1 cellular context compared by ENCODE assay signal in genomic region chr22:18109410-18110193, GRCh38.
TF ChIP-seq lines count a peak whose summit lies in the region.

No MANE protein-coding gene starts in this region.

TF ChIP-seq in H1, 55 proteins besides CTCF, POLR2A, EP300 and RAD21:
- TF ChIP-seq SAP30 (IDR thresholded peaks at IDR 0.05; ENCODE audit: insufficient read depth, insufficient replicate concordance, low read length) (no peak), FOSL1 (IDR thresholded peaks at IDR 0.05; ENCODE audit: insufficient read depth, low read depth, low read length) (no peak), CEBPB (IDR thresholded peaks at IDR 0.05; ENCODE audit: low read depth, low read length) (no peak), POU5F1 (IDR thresholded peaks at IDR 0.05; ENCODE audit: low read depth, low read length) (no peak), E2F6 (IDR thresholded peaks at IDR 0.05) (no peak), SP1 (IDR thresholded peaks at IDR 0.05; ENCODE audit: low read depth, low read length) (no peak), TBP (IDR thresholded peaks at IDR 0.05; ENCODE audit: low read depth, low read length) (no peak), BRCA1 (IDR thresholded peaks at IDR 0.05; ENCODE audit: low read depth, low read length) (no peak), RFX5 (IDR thresholded peaks at IDR 0.05; ENCODE audit: borderline replicate concordance, low read depth, low read length) (no peak), SIN3A (conservative IDR thresholded peaks at IDR 0.05 in 1 of 2, IDR thresholded peaks at IDR 0.05 in 1 of 2; ENCODE audit: low read depth in 1 of 2, low read length in 2 of 2) (no peak), TAF7 (optimal IDR thresholded peaks at IDR 0.05; ENCODE audit: borderline replicate concordance, low read depth, low read length) (no peak)
